ENCODE assay signal across 18 cellular contexts in the genomic region with DNA sequence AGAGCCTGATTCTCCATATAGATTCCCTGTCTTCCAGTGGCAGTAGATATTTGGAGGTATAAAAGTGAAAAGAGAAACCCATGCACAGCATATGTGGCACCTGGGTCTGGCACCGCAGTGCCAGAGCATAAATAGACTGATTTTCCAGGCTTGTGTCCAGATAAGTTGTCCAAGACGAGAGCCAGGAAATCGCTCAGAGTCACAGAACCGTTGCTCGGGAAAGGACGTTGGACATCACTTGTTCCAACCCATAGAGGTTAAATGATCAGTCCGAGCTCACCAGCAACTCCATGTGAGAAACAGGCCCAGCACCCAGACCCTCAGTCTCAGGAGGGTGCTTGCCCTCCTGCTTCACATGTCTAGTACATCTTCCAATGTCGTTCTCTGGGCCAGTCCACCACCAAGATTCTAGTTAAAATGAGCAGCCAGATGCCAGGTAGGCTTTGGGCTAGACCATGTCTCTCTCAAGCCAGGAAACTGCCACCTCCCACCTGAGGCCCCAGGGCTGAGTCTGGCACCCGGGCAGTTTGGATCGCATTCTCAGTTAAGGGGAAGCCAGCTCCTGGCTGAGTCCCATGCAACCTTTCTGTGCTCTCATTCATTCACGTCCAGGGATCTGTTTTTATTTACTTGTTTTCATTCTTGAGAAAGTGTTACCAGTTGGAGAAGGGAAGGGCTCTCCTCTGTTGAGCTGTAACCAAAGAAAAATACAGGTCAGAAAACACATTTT.
DNase-seq lines count a peak whose midpoint lies in the region; ATAC-seq and TF ChIP-seq lines count a peak whose summit lies in the region.
"Had no signal": no experiment of that assay in that cellular context is flagged by ENCODE, and none has a peak within 500 bp of the region (broad histone marks: within the 10 kb centered on the region; RNA-seq: fewer than 3 reads in every experiment).

No MANE protein-coding gene starts in this region.

- 0 out of 2 replicates have a peak overlapping the region, but pooled peaks have one; percentile 64 for H3K4me2 ChIP-seq in PC-9
- H3K4me2 ChIP-seq: hepatocyte had no signal

- peaks cover 0 to 9% of the 10 kb centered on the region in 2 donors for H3K27me3 Mint-ChIP-seq in CD8-positive, alpha-beta memory T cell

- no peak overlapping the region for H3K4me3 Mint-ChIP-seq in CD8-positive, alpha-beta memory T cell
- H3K4me3 Mint-ChIP-seq: activated naive CD8-positive, alpha-beta T cell treated with anti-CD3 and anti-CD28 coated beads, Interleukin-2, amount 10 ng/mL, durations not matched to agents 7 days and 5 days; activated T-helper 1 cell treated with anti-CD3 and anti-CD28 coated beads, Interleukin-12 subunit alpha, Interleukin-12 subunit beta, Interleukin-2, Interleukin-4 antibody, amounts not matched to agents 30 ng/mL and 10 ng/mL and 1 ng/mL, durations not matched to agents 14 hours and 24 hours and 36 hours had no signal

- H3K4me3 ChIP-seq in PC-9 (no peak overlapping the region), left lung (no peak overlapping the region), skeletal muscle tissue (ENCODE audit: low read length in 3 of 3) (peak overlapping the region in 2 of 3 donors; percentile 29 to 56)
- no peak overlapping the region for H3K4me3 ChIP-seq in CD8-positive, alpha-beta memory T cell (ENCODE audit: low read length)
- H3K4me3 ChIP-seq: hepatocyte had no signal

- ATAC-seq in left lung: peak; percentile 22

- H3K27me3 ChIP-seq in PC-9 (ENCODE audit: insufficient read depth, low read depth): no peaks in the 10 kb centered on the region
- H3K27me3 ChIP-seq in left lung: no peaks in the 10 kb centered on the region
- no peaks in the 10 kb centered on the region for H3K27me3 ChIP-seq in skeletal muscle tissue (ENCODE audit: control insufficient read depth in 3 of 3, insufficient read depth in 3 of 3, low read length in 3 of 3)
- no peaks in the 10 kb centered on the region for H3K27me3 ChIP-seq in CD8-positive, alpha-beta memory T cell (ENCODE audit: insufficient read depth, low read length, poor library complexity, severe bottlenecking)
- H3K27me3 ChIP-seq: hepatocyte had no signal

- H3F3A ChIP-seq in PC-9 (ENCODE audit: insufficient read depth, low read depth): peaks cover 31% of the 10 kb centered on the region

- H3K4me1 Mint-ChIP-seq in CD8-positive, alpha-beta memory T cell: no peaks in the 10 kb centered on the region
- H3K4me1 Mint-ChIP-seq: activated naive CD8-positive, alpha-beta T cell treated with anti-CD3 and anti-CD28 coated beads, Interleukin-2, amount 10 ng/mL, durations not matched to agents 7 days and 5 days had no signal

- H3K4me1 ChIP-seq in PC-9 (replicated peaks; ENCODE audit: insufficient read depth) (peaks cover 47% of the 10 kb centered on the region), left lung (peaks cover 5 to 12% of the 10 kb centered on the region in 2 donors), skeletal muscle tissue (ENCODE audit: control insufficient read depth in 3 of 3, insufficient read depth in 3 of 3, low read length in 3 of 3) (peaks cover 22 to 30% (median 24%) of the 10 kb centered on the region in 3 donors)
- no peaks in the 10 kb centered on the region for H3K4me1 ChIP-seq in CD8-positive, alpha-beta memory T cell (ENCODE audit: insufficient read depth, low read length)

- POLR2A ChIA-PET in PC-9 (lab: Charles Lee; ENCODE audit: unreplicated experiment) (interaction anchor here (0.6 kb wide), 1 partner anchor 13 kb away, joined by 7 read pairs; no protein-coding TSS in a partner anchor), HEK293T (lab: Yijun Ruan, JAX) (no interaction called here)
- POLR2A ChIA-PET in CD8-positive, alpha-beta memory T cell (lab: Charles Lee): no interaction called here

- no TSS peak for BruUV-seq in PC-9 (replicated peaks; lab: Mats Ljungman, UMichigan)

- H3K27ac Mint-ChIP-seq in CD8-positive, alpha-beta memory T cell: no peak overlapping the region
- H3K27ac Mint-ChIP-seq: activated naive CD8-positive, alpha-beta T cell treated with anti-CD3 and anti-CD28 coated beads, Interleukin-2, amount 10 ng/mL, durations not matched to agents 7 days and 5 days; activated T-helper 1 cell treated with anti-CD3 and anti-CD28 coated beads, Interleukin-12 subunit alpha, Interleukin-12 subunit beta, Interleukin-2, Interleukin-4 antibody, amounts not matched to agents 30 ng/mL and 10 ng/mL and 1 ng/mL, durations not matched to agents 14 hours and 24 hours and 36 hours had no signal

- TF ChIP-seq CTCF in PC-9 (conservative IDR thresholded peaks at IDR 0.05): no peak
- no peak for TF ChIP-seq CTCF in left lung (IDR thresholded peaks at IDR 0.05)

- H3K9me3 ChIP-seq in PC-9 (ENCODE audit: insufficient read depth, low read depth) (no peaks in the 10 kb centered on the region; the same call in 1 of the 2 replicates), left lung (no peaks in the 10 kb centered on the region), skeletal muscle tissue (ENCODE audit: control insufficient read depth in 3 of 3, low read length in 3 of 3) (no peaks in the 10 kb centered on the region)
- no peaks in the 10 kb centered on the region for H3K9me3 ChIP-seq in CD8-positive, alpha-beta memory T cell (ENCODE audit: low read length)

- intact Hi-C loops in PC-9 (cut with micrococcal nuclease; ENCODE audit: unreplicated experiment): loop anchor here (5.0 kb wide), 1 partner anchor 124 kb away; no protein-coding TSS in a partner anchor
- intact Hi-C loops in left lung (cut with DNase I): no loop called here

- CTCF ChIA-PET in PC-9 (lab: Charles Lee) (no interaction called here), HEK293T (lab: Yijun Ruan, JAX) (no interaction called here)
- CTCF ChIA-PET in CD8-positive, alpha-beta memory T cell (lab: Charles Lee): no interaction called here

- H3K79me2 ChIP-seq in PC-9 (ENCODE audit: low read depth): no peaks in the 10 kb centered on the region
- H3K79me2 ChIP-seq: hepatocyte had no signal

- no peaks in the 10 kb centered on the region for H4K20me1 ChIP-seq in PC-9 (ENCODE audit: insufficient read depth)

- no peak for DNase-seq in PC-9
- DNase-seq in dermis microvascular lymphatic vessel endothelial cell (ENCODE audit: low read depth in 2 of 2): peak; percentile 6 to 28
- DNase-seq in left lung: no peak
- DNase-seq in COR-L47 (lab: John Stamatoyannopoulos, UW): no peak
- DNase-seq in HEK293T (ENCODE audit: extremely low spot score): no peak
- DNase-seq in activated CD4-positive, alpha-beta T cell treated with anti-CD3 and anti-CD28 coated beads, Interleukin-2, amount 50 U/mL, for 4 hours: no peak
- no peak for DNase-seq in CD8-positive, alpha-beta memory T cell
- DNase-seq: activated CD4-positive, CD25-positive, alpha-beta regulatory T cell; activated naive CD8-positive, alpha-beta T cell treated with anti-CD3 and anti-CD28 coated beads, Interleukin-2, amount 10 ng/mL, durations not matched to agents 7 days and 5 days; effector memory CD4-positive, alpha-beta T cell; kidney; MM.1S; NCI-H1694 treated with DMSO at 0.1 percent for 48 hours; NCI-H345; stimulated activated CD4-positive, alpha-beta T cell treated with anti-CD3 and anti-CD28 coated beads, Interleukin-2, amount 100 ng/mL, for 48 hours had no signal

- H3K9me2 ChIP-seq in PC-9 (ENCODE audit: insufficient read depth): no peaks in the 10 kb centered on the region

- H3K27ac ChIP-seq in PC-9 (peak overlapping the region; percentile 66; the same call in 1 of the 2 replicates), left lung (no peak overlapping the region), skeletal muscle tissue (ENCODE audit: low read depth, low read length) (peak overlapping the region; percentile 76)
- no peak overlapping the region for H3K27ac ChIP-seq in CD8-positive, alpha-beta memory T cell (ENCODE audit: low read depth, low read length)

- H2AFZ ChIP-seq in PC-9: no peak overlapping the region
- H2AFZ ChIP-seq: hepatocyte had no signal

- H3K9me3 Mint-ChIP-seq in CD8-positive, alpha-beta memory T cell: no peaks in the 10 kb centered on the region
- H3K9me3 Mint-ChIP-seq: activated naive CD8-positive, alpha-beta T cell treated with anti-CD3 and anti-CD28 coated beads, Interleukin-2, amount 10 ng/mL, durations not matched to agents 7 days and 5 days; activated T-helper 1 cell treated with anti-CD3 and anti-CD28 coated beads, Interleukin-12 subunit alpha, Interleukin-12 subunit beta, Interleukin-2, Interleukin-4 antibody, amounts not matched to agents 30 ng/mL and 10 ng/mL and 1 ng/mL, durations not matched to agents 14 hours and 24 hours and 36 hours had no signal

- peak overlapping the region; percentile 12 to 55 (median 45) for H3K9ac ChIP-seq in skeletal muscle tissue (ENCODE audit: low read depth in 1 of 3, low read length in 3 of 3)

- H3K36me3 ChIP-seq in PC-9 (ENCODE audit: low read depth) (peaks cover 18% of the 10 kb centered on the region; the same call in 1 of the 2 replicates), left lung (no peaks in the 10 kb centered on the region), skeletal muscle tissue (ENCODE audit: control insufficient read depth in 3 of 3, insufficient read depth in 3 of 3, low read length in 3 of 3) (peaks cover 0 to 17% (median 5%) of the 10 kb centered on the region in 3 donors)
- no peaks in the 10 kb centered on the region for H3K36me3 ChIP-seq in CD8-positive, alpha-beta memory T cell (ENCODE audit: insufficient read depth, low read length)

- no peaks in the 10 kb centered on the region for H3K36me3 Mint-ChIP-seq in CD8-positive, alpha-beta memory T cell
- H3K36me3 Mint-ChIP-seq: activated naive CD8-positive, alpha-beta T cell treated with anti-CD3 and anti-CD28 coated beads, Interleukin-2, amount 10 ng/mL, durations not matched to agents 7 days and 5 days had no signal

TF ChIP-seq in HEK293T, 16 proteins besides CTCF, POLR2A, EP300 and RAD21 (continues in another document):
- TF ChIP-seq, protein P1, sequence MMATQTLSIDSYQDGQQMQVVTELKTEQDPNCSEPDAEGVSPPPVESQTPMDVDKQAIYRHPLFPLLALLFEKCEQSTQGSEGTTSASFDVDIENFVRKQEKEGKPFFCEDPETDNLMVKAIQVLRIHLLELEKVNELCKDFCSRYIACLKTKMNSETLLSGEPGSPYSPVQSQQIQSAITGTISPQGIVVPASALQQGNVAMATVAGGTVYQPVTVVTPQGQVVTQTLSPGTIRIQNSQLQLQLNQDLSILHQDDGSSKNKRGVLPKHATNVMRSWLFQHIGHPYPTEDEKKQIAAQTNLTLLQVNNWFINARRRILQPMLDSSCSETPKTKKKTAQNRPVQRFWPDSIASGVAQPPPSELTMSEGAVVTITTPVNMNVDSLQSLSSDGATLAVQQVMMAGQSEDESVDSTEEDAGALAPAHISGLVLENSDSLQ (IDR thresholded peaks at IDR 0.05): no peak
- TF ChIP-seq HDGF (IDR thresholded peaks at IDR 0.05; ENCODE audit: borderline replicate concordance) (no peak), ELF4 (IDR thresholded peaks at IDR 0.05) (no peak), TARDBP (IDR thresholded peaks at IDR 0.05) (no peak), ZNF384 (IDR thresholded peaks at IDR 0.05) (no peak), FOXA1 (IDR thresholded peaks at IDR 0.05) (no peak), NFRKB (IDR thresholded peaks at IDR 0.05) (no peak), ARNT (IDR thresholded peaks at IDR 0.05) (no peak), SP1 (IDR thresholded peaks at IDR 0.05) (no peak), FOXM1 (IDR thresholded peaks at IDR 0.05; ENCODE audit: borderline replicate concordance) (no peak), CTBP1 (IDR thresholded peaks at IDR 0.05; ENCODE audit: borderline replicate concordance) (no peak)

Comparison
In these comparisons a context has a peak if more than half of its experiments do, and no peak if none do; other contexts are left out.
1. DNase-seq: peak in dermis microvascular lymphatic vessel endothelial cell (2 of 2); none in PC-9 (0 of 2), left lung (0 of 2), COR-L47 (single experiment), HEK293T (single experiment), activated CD4-positive, alpha-beta T cell treated with anti-CD3 and anti-CD28 coated beads, Interleukin-2, amount 50 U/mL, for 4 hours (0 of 2) and CD8-positive, alpha-beta memory T cell (0 of 5).
2. H3K27ac ChIP-seq: peak in PC-9 (single experiment) and skeletal muscle tissue (single experiment); none in left lung (0 of 2) and CD8-positive, alpha-beta memory T cell (single experiment).
3. H3K4me3 ChIP-seq: peak in skeletal muscle tissue (2 of 3); none in PC-9 (single experiment), left lung (0 of 2) and CD8-positive, alpha-beta memory T cell (single experiment).